ENCODE assay signal across 15 cellular contexts in the genomic region with DNA sequence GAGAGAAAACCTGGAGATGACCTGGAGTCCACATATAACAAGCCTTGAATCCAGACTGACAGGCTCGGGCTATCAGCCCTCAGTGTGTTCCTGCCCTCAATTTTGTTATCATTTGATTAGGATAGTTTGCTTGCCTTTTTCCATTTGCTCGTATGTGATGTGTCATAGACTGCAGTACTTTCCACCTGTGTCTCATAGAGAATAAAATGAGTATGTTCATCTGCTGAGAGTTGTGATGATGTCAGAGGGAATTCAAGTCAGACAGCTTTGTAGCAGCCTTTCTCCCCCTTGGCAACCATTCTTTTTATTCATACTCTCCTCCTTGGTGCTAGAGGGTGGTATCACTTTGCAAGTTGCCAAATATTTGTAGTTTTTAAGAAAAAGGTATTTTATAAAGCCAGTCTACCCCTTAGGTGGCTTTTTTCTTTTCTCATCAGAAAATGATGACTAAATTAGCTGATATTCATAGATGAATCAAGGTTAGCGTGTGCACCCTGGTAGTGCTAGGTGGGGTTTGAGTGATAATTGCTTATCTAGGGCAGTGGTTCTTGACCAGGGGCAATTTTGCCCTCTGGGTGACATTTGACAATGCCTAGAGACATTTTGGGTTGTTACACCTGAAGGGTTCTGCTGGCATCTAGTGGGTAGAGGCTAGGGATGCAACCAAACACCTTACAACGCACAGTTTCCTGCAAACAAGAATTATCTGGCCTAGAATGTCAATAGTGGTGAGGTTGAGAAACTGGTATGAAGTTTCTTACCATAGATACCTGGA. TPM values are rescaled to one million over a fixed set of nuclear protein-coding genes. Genes with fewer than 3 reads are reported as not detected.
A peak's percentile ranks its signal among the peaks of the same experiment; 100 is the strongest.
DNase-seq lines count a peak whose midpoint lies in the region; FAIRE-seq and TF ChIP-seq lines count a peak whose summit lies in the region.
"Had no signal": no experiment of that assay in that cellular context is flagged by ENCODE, and none has a peak within 500 bp of the region (broad histone marks: within the 10 kb centered on the region; RNA-seq: fewer than 3 reads in every experiment).

No MANE protein-coding gene starts in this region.

- H3K27ac ChIP-seq in VCaP (no peak overlapping the region), small intestine (ENCODE audit: low read depth in 1 of 2, low read length in 1 of 2) (no peak overlapping the region)
- H3K27ac ChIP-seq: colonic mucosa, tibial nerve had no signal

- peaks cover 4 to 5% of the 10 kb centered on the region in 2 donors for H3K36me3 ChIP-seq in small intestine (ENCODE audit: control insufficient read depth in 2 of 2, insufficient read depth in 2 of 2, low read length in 2 of 2)
- H3K36me3 ChIP-seq: colonic mucosa had no signal

- FAIRE-seq in GM12891 (lab: Jason Lieb, UNC) (peak; percentile 16), small intestine (lab: Jason Lieb, UNC) (no peak)

- H3K36me3 Mint-ChIP-seq in activated CD4-positive, alpha-beta T cell treated with anti-CD3 and anti-CD28 coated beads, Interleukin-2, amount 10 ng/mL, durations not matched to agents 24 days and 14 days (ENCODE audit: low read depth), result peaks cover 61% of the 10 kb centered on the region
- H3K36me3 Mint-ChIP-seq in mesothelial cell of epicardium (peaks cover 20% of the 10 kb centered on the region), HFFc6 (ENCODE audit: low read depth) (peaks cover 15% of the 10 kb centered on the region)

- peaks cover 0 to 3% of the 10 kb centered on the region in 2 donors for H3K4me1 ChIP-seq in small intestine (ENCODE audit: control insufficient read depth in 2 of 2, insufficient read depth in 1 of 2, low read depth in 1 of 2, low read length in 1 of 2)

- intact Hi-C loops in activated CD4-positive, alpha-beta T cell treated with anti-CD3 and anti-CD28 coated beads, Interleukin-2, amount 10 ng/mL, durations not matched to agents 24 days and 14 days (cut with micrococcal nuclease), result loop anchor here (1.0 to 2.0 kb wide), 2 partner anchors 12 to 28 kb away; no protein-coding TSS in a partner anchor

- peaks cover 39% of the 10 kb centered on the region for H3K4me1 Mint-ChIP-seq in activated CD4-positive, alpha-beta T cell treated with anti-CD3 and anti-CD28 coated beads, Interleukin-2, amount 10 ng/mL, durations not matched to agents 24 days and 14 days
- H3K4me1 Mint-ChIP-seq in mesothelial cell of epicardium, result peaks cover 27% of the 10 kb centered on the region
- H3K4me1 Mint-ChIP-seq in HFFc6 (ENCODE audit: low read depth), result peaks cover 34% of the 10 kb centered on the region

- peak overlapping the region; percentile 2 for H3K4me3 Mint-ChIP-seq in activated CD4-positive, alpha-beta T cell treated with anti-CD3 and anti-CD28 coated beads, Interleukin-2, amount 10 ng/mL, durations not matched to agents 24 days and 14 days
- H3K4me3 Mint-ChIP-seq in mesothelial cell of epicardium, result no peak overlapping the region
- H3K4me3 Mint-ChIP-seq in HFFc6, result no peak overlapping the region

- peak; percentile 22; the same call in 1 of the 2 replicates for TF ChIP-seq CTCF in VCaP (conservative IDR thresholded peaks at IDR 0.05)
- no peak for TF ChIP-seq CTCF in mesothelial cell of epicardium (IDR thresholded peaks at IDR 0.05; ENCODE audit: unreplicated experiment)
- no peak for TF ChIP-seq CTCF in HFFc6 (IDR thresholded peaks at IDR 0.05)

- no peaks in the 10 kb centered on the region for H3K27me3 Mint-ChIP-seq in activated CD4-positive, alpha-beta T cell treated with anti-CD3 and anti-CD28 coated beads, Interleukin-2, amount 10 ng/mL, durations not matched to agents 24 days and 14 days
- H3K27me3 Mint-ChIP-seq in mesothelial cell of epicardium (ENCODE audit: low read depth) (no peaks in the 10 kb centered on the region), HFFc6 (ENCODE audit: insufficient read depth) (no peaks in the 10 kb centered on the region)

- H3K27me3 ChIP-seq in small intestine (ENCODE audit: control insufficient read depth in 2 of 2, insufficient read depth in 2 of 2, low read length in 2 of 2), result no peaks in the 10 kb centered on the region
- H3K27me3 ChIP-seq: colonic mucosa, tibial nerve had no signal

- no peaks in the 10 kb centered on the region for H3K9me3 Mint-ChIP-seq in activated CD4-positive, alpha-beta T cell treated with anti-CD3 and anti-CD28 coated beads, Interleukin-2, amount 10 ng/mL, durations not matched to agents 24 days and 14 days
- H3K9me3 Mint-ChIP-seq in mesothelial cell of epicardium (no peaks in the 10 kb centered on the region), HFFc6 (no peaks in the 10 kb centered on the region)

- H3K4me3 ChIP-seq in small intestine (ENCODE audit: low read depth in 1 of 2, low read length in 2 of 2), result no peak overlapping the region
- H3K4me3 ChIP-seq: colonic mucosa, tibial nerve had no signal

- H3K9me3 ChIP-seq in small intestine (ENCODE audit: control insufficient read depth, low read depth), result no peaks in the 10 kb centered on the region
- H3K9me3 ChIP-seq: colonic mucosa, tibial nerve had no signal

- DNase-seq in activated CD4-positive, alpha-beta T cell treated with anti-CD3 and anti-CD28 coated beads, Interleukin-2, amount 10 ng/mL, durations not matched to agents 24 days and 14 days, result no peak
- DNase-seq in activated CD4-positive, alpha-beta T cell treated with anti-CD3 and anti-CD28 coated beads for 1 hour, result no peak
- DNase-seq in GM12891 (ENCODE audit: insufficient read length, low spot score) (no peak), mesothelial cell of epicardium (ENCODE audit: low spot score in 2 of 2, unreplicated experiment in 2 of 2) (no peak), AG20443 (ENCODE audit: low spot score) (no peak), small intestine (no peak), HFFc6 (no peak)
- DNase-seq: colonic mucosa, KBM-7 had no signal

- whole genome bisulfite sequencing in small intestine, 3 donors, result 80 to 88% (median 82%) methylated on average over 4 of the region's 4 CpGs

- no peak for TF ChIP-seq POLR2A in GM12891 (IDR thresholded peaks at IDR 0.05; ENCODE audit: low read depth, low read length)

- peak overlapping the region; percentile 54 for H3K27ac Mint-ChIP-seq in activated CD4-positive, alpha-beta T cell treated with anti-CD3 and anti-CD28 coated beads, Interleukin-2, amount 10 ng/mL, durations not matched to agents 24 days and 14 days
- H3K27ac Mint-ChIP-seq in mesothelial cell of epicardium, result peak overlapping the region; percentile 11
- H3K27ac Mint-ChIP-seq in HFFc6, result no peak overlapping the region; the same call in none of the 2 replicates

TF ChIP-seq in GM12891, 5 proteins besides CTCF, POLR2A, EP300 and RAD21:
- no peak for TF ChIP-seq TAF1 (IDR thresholded peaks at IDR 0.05; ENCODE audit: low read depth, low read length)
- no peak for TF ChIP-seq POU2F2 (IDR thresholded peaks at IDR 0.05; ENCODE audit: low read depth, low read length)
- no peak for TF ChIP-seq PAX5 (IDR thresholded peaks at IDR 0.05; ENCODE audit: insufficient read depth, low read length, severe bottlenecking)
- TF ChIP-seq POLR2AphosphoS5 (IDR thresholded peaks at IDR 0.05; ENCODE audit: low read depth, low read length), result no peak
- no peak for TF ChIP-seq SPI1 (IDR thresholded peaks at IDR 0.05; ENCODE audit: low read depth, low read length)

RNA-seq across cellular contexts. Expression of a gene that starts 5.4 kb away (rescaled TPM):
- total RNA-seq in activated CD4-positive, alpha-beta T cell treated with anti-CD3 and anti-CD28 coated beads, Interleukin-2, amount 10 ng/mL, durations not matched to agents 24 days and 14 days, result 94.0 and 98.9 TPM in 2 replicates
- 3.4 TPM for polyA plus RNA-seq in GM12891 (2012; ENCODE audit: low read depth, missing spikeins)
- total RNA-seq in mesothelial cell of epicardium, result 89.9 to 98.3 TPM (median 90.8 TPM) in 3 replicates
- 10 to 100 TPM in 2 of 3 donors, 1 to 10 TPM in 1; 10.0 to 18.4 (median 14.3) TPM for polyA plus RNA-seq in small intestine
- 10 to 100 TPM; 22.4 to 30.9 (median 26.0) TPM for total RNA-seq in HFFc6 (2021; fragmentation: NEBNext Ultra II Directional; extraction: Animal tissue kit (Norgen Biotek cat#: 25700))

RNA-seq across cellular contexts. Expression of a gene that starts 36.0 kb away (rescaled TPM):
- not detected in 2 replicates for total RNA-seq in activated CD4-positive, alpha-beta T cell treated with anti-CD3 and anti-CD28 coated beads, Interleukin-2, amount 10 ng/mL, durations not matched to agents 24 days and 14 days
- polyA plus RNA-seq in GM12891 (2012; ENCODE audit: low read depth, missing spikeins), result not detected
- not detected in 3 replicates for total RNA-seq in mesothelial cell of epicardium
- not detected for polyA plus RNA-seq in small intestine
- total RNA-seq in HFFc6 (2021; fragmentation: NEBNext Ultra II Directional; extraction: Animal tissue kit (Norgen Biotek cat#: 25700)), result not detected
- total RNA-seq: colonic mucosa, fibroblast of lung, lower leg skin, NCI-H460, tibial nerve had no signal
- polyA plus RNA-seq: AG04450, fibroblast of lung had no signal
